Comparison of ENCODE assay signal across 9 cellular contexts in genomic region chr11:34302046-34302921, GRCh38. TPM values are rescaled to one million over a fixed set of nuclear protein-coding genes. Genes with fewer than 3 reads are reported as not detected.
A peak's percentile ranks its signal among the peaks of the same experiment; 100 is the strongest.
DNase-seq lines count a peak whose midpoint lies in the region; ATAC-seq and TF ChIP-seq lines count a peak whose summit lies in the region.
"Had no signal": no experiment of that assay in that cellular context is flagged by ENCODE, and none has a peak within 500 bp of the region (broad histone marks: within the 10 kb centered on the region; RNA-seq: fewer than 3 reads in every experiment).

No MANE protein-coding gene starts in this region.

- TF ChIP-seq CTCF in WTC11 (IDR thresholded peaks at IDR 0.05) = no peak

- peaks cover 7% of the 10 kb centered on the region for H3K27me3 Mint-ChIP-seq in activated T-cell treated with anti-CD3 and anti-CD28 coated beads, Interleukin-2, amount 50 U/mL, for 72 hours (ENCODE audit: low read depth)
- H3K27me3 Mint-ChIP-seq in WTC11 (ENCODE audit: low read depth) = no peaks in the 10 kb centered on the region
- H3K27me3 Mint-ChIP-seq in activated CD4-positive, alpha-beta memory T cell treated with anti-CD3 and anti-CD28 coated beads for 36 hours = no peaks in the 10 kb centered on the region
- H3K27me3 Mint-ChIP-seq: B cell had no signal

- no peaks in the 10 kb centered on the region for H3K9me3 Mint-ChIP-seq in activated T-cell treated with anti-CD3 and anti-CD28 coated beads, Interleukin-2, amount 50 U/mL, for 72 hours
- H3K9me3 Mint-ChIP-seq in WTC11 = no peaks in the 10 kb centered on the region
- no peaks in the 10 kb centered on the region for H3K9me3 Mint-ChIP-seq in activated CD4-positive, alpha-beta memory T cell treated with anti-CD3 and anti-CD28 coated beads for 36 hours

- DNase-seq in activated T-cell treated with anti-CD3 and anti-CD28 coated beads, Interleukin-2, amount 50 U/mL, for 72 hours = no peak
- DNase-seq in activated T-cell treated with anti-CD3 and anti-CD28 coated beads for 4 hours (no peak), WTC11 (ENCODE audit: low spot score) (no peak), smooth muscle cell of the brain vasculature (ENCODE audit: low read depth, low spot score) (peak; percentile 51), cerebellar nuclear complex (lab: John Stamatoyannopoulos, UW) (no peak), NCI-H345 treated with DMSO at 0.1 percent for 48 hours (lab: John Stamatoyannopoulos, UW; ENCODE audit: unreplicated experiment) (no peak)
- no peak for DNase-seq in activated CD4-positive, alpha-beta memory T cell treated with anti-CD3 and anti-CD28 coated beads for 36 hours

- no peaks in the 10 kb centered on the region for H3K36me3 Mint-ChIP-seq in activated T-cell treated with anti-CD3 and anti-CD28 coated beads, Interleukin-2, amount 50 U/mL, for 72 hours (ENCODE audit: insufficient read depth in 2 of 2)
- no peaks in the 10 kb centered on the region for H3K36me3 Mint-ChIP-seq in WTC11
- H3K36me3 Mint-ChIP-seq in activated CD4-positive, alpha-beta memory T cell treated with anti-CD3 and anti-CD28 coated beads for 36 hours = no peaks in the 10 kb centered on the region

- H3K4me3 Mint-ChIP-seq in activated T-cell treated with anti-CD3 and anti-CD28 coated beads, Interleukin-2, amount 50 U/mL, for 72 hours = no peak overlapping the region
- no peak overlapping the region for H3K4me3 Mint-ChIP-seq in WTC11
- H3K4me3 Mint-ChIP-seq in activated CD4-positive, alpha-beta memory T cell treated with anti-CD3 and anti-CD28 coated beads for 36 hours = no peak overlapping the region
- H3K4me3 Mint-ChIP-seq: B cell had no signal

- H3K4me1 Mint-ChIP-seq in activated T-cell treated with anti-CD3 and anti-CD28 coated beads, Interleukin-2, amount 50 U/mL, for 72 hours (ENCODE audit: low read depth) = peaks cover 11% of the 10 kb centered on the region
- H3K4me1 Mint-ChIP-seq in WTC11 = peaks cover 44% of the 10 kb centered on the region
- H3K4me1 Mint-ChIP-seq in activated CD4-positive, alpha-beta memory T cell treated with anti-CD3 and anti-CD28 coated beads for 36 hours (ENCODE audit: low read depth) = no peaks in the 10 kb centered on the region

- POLR2A ChIA-PET in WTC11 (lab: Charles Lee) = no interaction called here
- POLR2A ChIA-PET in activated CD4-positive, alpha-beta memory T cell treated with anti-CD3 and anti-CD28 coated beads for 36 hours (lab: Charles Lee) = no interaction called here

- H3K27ac Mint-ChIP-seq in activated T-cell treated with anti-CD3 and anti-CD28 coated beads, Interleukin-2, amount 50 U/mL, for 72 hours = no peak overlapping the region
- peak overlapping the region; percentile 50; the same call in 1 of the 2 replicates for H3K27ac Mint-ChIP-seq in WTC11
- H3K27ac Mint-ChIP-seq in activated CD4-positive, alpha-beta memory T cell treated with anti-CD3 and anti-CD28 coated beads for 36 hours = no peak overlapping the region
- H3K27ac Mint-ChIP-seq: B cell had no signal

- intact Hi-C loops in activated CD4-positive, alpha-beta memory T cell treated with anti-CD3 and anti-CD28 coated beads for 36 hours (cut with micrococcal nuclease) = no loop called here

- CTCF ChIA-PET in WTC11 (lab: Charles Lee) = interaction anchor here (1.1 to 3.8 kb wide), 2 partner anchors 47 to 128 kb away, joined by 3 to 30 read pairs; no protein-coding TSS in a partner anchor
- CTCF ChIA-PET in activated CD4-positive, alpha-beta memory T cell treated with anti-CD3 and anti-CD28 coated beads for 36 hours (lab: Charles Lee) = no interaction called here

- peak; percentile 22 to 64 for ATAC-seq in activated T-cell treated with anti-CD3 and anti-CD28 coated beads, Interleukin-2, amount 50 U/mL, for 72 hours (replicated peaks in 1 of 2)
- ATAC-seq in HG03159 (IDR thresholded peaks at IDR 0.05; ENCODE audit: unreplicated experiment) (peak; percentile 70), WTC11 (no peak)

TF ChIP-seq in WTC11, 78 proteins besides CTCF, POLR2A, EP300 and RAD21:
- TF ChIP-seq ELF4 (CRISPR knock-in tag; IDR thresholded peaks at IDR 0.05; ENCODE audit: low read depth) = no peak
- TF ChIP-seq SOX15 (CRISPR knock-in tag; IDR thresholded peaks at IDR 0.05) = no peak
- TF ChIP-seq KAT7 (CRISPR knock-in tag; IDR thresholded peaks at IDR 0.05; ENCODE audit: borderline replicate concordance) = no peak
- TF ChIP-seq ZNF416 (CRISPR knock-in tag; IDR thresholded peaks at IDR 0.05) = no peak
- TF ChIP-seq ZNF121 (CRISPR knock-in tag; IDR thresholded peaks at IDR 0.05) = no peak
- TF ChIP-seq CREB1 (CRISPR knock-in tag; IDR thresholded peaks at IDR 0.05) = no peak
- no peak for TF ChIP-seq ZNF317 (CRISPR knock-in tag; IDR thresholded peaks at IDR 0.05; ENCODE audit: borderline replicate concordance, low read depth)
- no peak for TF ChIP-seq SMAD3 (CRISPR knock-in tag; IDR thresholded peaks at IDR 0.05; ENCODE audit: borderline replicate concordance)
- TF ChIP-seq PRDM15 (CRISPR knock-in tag; IDR thresholded peaks at IDR 0.05) = no peak
- no peak for TF ChIP-seq ZNF532 (CRISPR knock-in tag; IDR thresholded peaks at IDR 0.05; ENCODE audit: borderline replicate concordance)
TF ChIP-seq in WTC11: peak in this region for 0.

RNA-seq across cellular contexts. Expression of gene ABTB2, which starts 55.5 kb away (rescaled TPM):
- total RNA-seq in activated T-cell treated with anti-CD3 and anti-CD28 coated beads, Interleukin-2, amount 50 U/mL, for 72 hours = 1 to 10 TPM; 2.2 to 5.6 TPM
- total RNA-seq in WTC11 (2021) = 7.9 to 12.8 TPM (median 8.4 TPM) in 3 replicates
- total RNA-seq in activated CD4-positive, alpha-beta memory T cell treated with anti-CD3 and anti-CD28 coated beads for 36 hours = 1 to 10 TPM; 1.8 to 1.9 TPM
